Comparison of ENCODE assay signal across 18 cellular contexts in the genomic region with DNA sequence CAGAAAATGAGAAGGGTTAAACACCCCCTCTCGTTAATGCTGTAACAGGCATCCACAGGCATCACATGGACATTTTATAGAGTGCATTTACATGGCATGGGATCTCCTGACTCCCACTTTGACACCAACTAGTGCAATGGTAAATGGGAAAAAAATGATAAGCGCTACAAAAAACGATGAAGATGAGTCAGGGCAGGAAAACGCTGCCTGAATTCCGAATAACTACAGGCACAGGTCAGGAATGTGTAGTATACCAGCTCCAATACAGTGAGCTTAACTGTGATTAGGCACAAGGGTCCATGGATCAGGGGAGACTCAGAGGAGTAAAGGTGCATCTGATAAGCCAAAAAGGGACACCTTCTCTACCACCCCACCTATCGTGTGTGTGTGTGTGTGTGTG.
"Had no signal": no experiment of that assay in that cellular context is flagged by ENCODE, and none has a peak within 500 bp of the region (broad histone marks: within the 10 kb centered on the region; RNA-seq: fewer than 3 reads in every experiment).

No MANE protein-coding gene starts in this region.

- H3K4me3 ChIP-seq: coronary artery, gastrocnemius medialis, heart left ventricle, transverse colon had no signal

- DNase-seq: activated CD4-positive, alpha-beta T cell treated with anti-CD3 and anti-CD28 coated beads, Interleukin-2, amount 10 ng/mL, durations not matched to agents 24 days and 14 days; activated CD8-positive, alpha-beta T cell treated with anti-CD3 and anti-CD28 coated beads for 36 hours; activated naive CD4-positive, alpha-beta T cell treated with Interleukin-2 at 50 U/mL for 16 hours; activated naive CD8-positive, alpha-beta T cell treated with anti-CD3 and anti-CD28 coated beads, Interleukin-2, amount 10 ng/mL, durations not matched to agents 7 days and 5 days; activated T-cell treated with anti-CD3 and anti-CD28 coated beads, Interleukin-2, amount 50 U/mL, for 1 hour; anterior cingulate cortex; effector CD4-positive, alpha-beta T cell; gastrocnemius medialis; nucleus accumbens; stimulated activated CD4-positive, alpha-beta T cell treated with anti-CD3 and anti-CD28 coated beads, Interleukin-2, amount 100 ng/mL, for 24 hours; T-cell; transverse colon had no signal

- H3K36me3 ChIP-seq: gastrocnemius medialis, heart left ventricle, transverse colon had no signal

- H3K27ac ChIP-seq: coronary artery, transverse colon had no signal

- H3K27ac Mint-ChIP-seq: activated CD4-positive, alpha-beta T cell treated with anti-CD3 and anti-CD28 coated beads, Interleukin-2, amount 10 ng/mL, durations not matched to agents 24 days and 14 days; activated CD8-positive, alpha-beta T cell treated with anti-CD3 and anti-CD28 coated beads for 36 hours; activated naive CD8-positive, alpha-beta T cell treated with anti-CD3 and anti-CD28 coated beads, Interleukin-2, amount 10 ng/mL, durations not matched to agents 7 days and 5 days; activated T-helper 17 cell treated with anti-CD3 and anti-CD28 coated beads, Interleukin-2, amount 50 U/mL, for 72 hours; nephron; stimulated activated naive CD8-positive, alpha-beta T cell treated with anti-CD3 and anti-CD28 coated beads, Interleukin-15, Interleukin-2, amounts not matched to agents 100 ng/mL and 50 ng/mL, for 24 hours had no signal

- H3K9me3 Mint-ChIP-seq: activated T-helper 17 cell treated with anti-CD3 and anti-CD28 coated beads, Interleukin-2, amount 50 U/mL, for 72 hours; stimulated activated naive CD8-positive, alpha-beta T cell treated with anti-CD3 and anti-CD28 coated beads, Interleukin-15, Interleukin-2, amounts not matched to agents 100 ng/mL and 50 ng/mL, for 24 hours; T-cell had no signal

- ATAC-seq: activated CD8-positive, alpha-beta T cell treated with anti-CD3 and anti-CD28 coated beads for 36 hours; activated T-helper 17 cell treated with anti-CD3 and anti-CD28 coated beads, Interleukin-2, amount 50 U/mL, for 72 hours; esophagus mucosa; gastrocnemius medialis; T-cell had no signal

- H3K4me3 Mint-ChIP-seq: activated CD4-positive, alpha-beta T cell treated with anti-CD3 and anti-CD28 coated beads, Interleukin-2, amount 10 ng/mL, durations not matched to agents 24 days and 14 days; activated CD8-positive, alpha-beta T cell treated with anti-CD3 and anti-CD28 coated beads for 36 hours; activated naive CD8-positive, alpha-beta T cell treated with anti-CD3 and anti-CD28 coated beads, Interleukin-2, amount 10 ng/mL, durations not matched to agents 7 days and 5 days; activated T-helper 17 cell treated with anti-CD3 and anti-CD28 coated beads, Interleukin-2, amount 50 U/mL, for 72 hours; nephron; stimulated activated naive CD8-positive, alpha-beta T cell treated with anti-CD3 and anti-CD28 coated beads, Interleukin-15, Interleukin-2, amounts not matched to agents 100 ng/mL and 50 ng/mL, for 24 hours; T-cell had no signal

- H3K36me3 Mint-ChIP-seq: T-cell had no signal

- H3K27me3 Mint-ChIP-seq: activated CD4-positive, alpha-beta T cell treated with anti-CD3 and anti-CD28 coated beads, Interleukin-2, amount 10 ng/mL, durations not matched to agents 24 days and 14 days; activated CD8-positive, alpha-beta T cell treated with anti-CD3 and anti-CD28 coated beads for 36 hours; activated T-helper 17 cell treated with anti-CD3 and anti-CD28 coated beads, Interleukin-2, amount 50 U/mL, for 72 hours; stimulated activated naive CD8-positive, alpha-beta T cell treated with anti-CD3 and anti-CD28 coated beads, Interleukin-15, Interleukin-2, amounts not matched to agents 100 ng/mL and 50 ng/mL, for 24 hours; T-cell had no signal

- H3K9me3 ChIP-seq: gastrocnemius medialis, transverse colon had no signal

- H3K27me3 ChIP-seq: gastrocnemius medialis, heart left ventricle, transverse colon had no signal
